ENCODE assay signal across 7 cellular contexts in genomic region chr1:15836772-15837669, GRCh38. TPM values are rescaled to one million over a fixed set of nuclear protein-coding genes. Genes with fewer than 3 reads are reported as not detected.
DNase-seq lines count a peak whose midpoint lies in the region; ATAC-seq and TF ChIP-seq lines count a peak whose summit lies in the region.

No MANE protein-coding gene starts in this region.

- H3K27me3 ChIP-seq in Loucy (ENCODE audit: insufficient read depth, low read length, poor library complexity, severe bottlenecking) = peaks cover 11% of the 10 kb centered on the region
- H3K27me3 ChIP-seq in spleen (replicated peaks in 1 of 7) = no peaks in the 10 kb centered on the region

- no peaks in the 10 kb centered on the region for H3K36me3 ChIP-seq in Loucy (ENCODE audit: insufficient read depth, low read length)
- H3K36me3 ChIP-seq in spleen = no peaks in the 10 kb centered on the region

- H2AFZ ChIP-seq in Loucy (ENCODE audit: low read length) = no peak overlapping the region

- no peaks in the 10 kb centered on the region for H3K9me3 ChIP-seq in Loucy (ENCODE audit: insufficient read depth, low read depth, low read length)
- no peaks in the 10 kb centered on the region for H3K9me3 ChIP-seq in spleen

- peak overlapping the region; percentile 100 for H3K9ac ChIP-seq in Loucy (ENCODE audit: low read depth, low read length, poor library complexity, severe bottlenecking)

- peaks cover 14% of the 10 kb centered on the region; the same call in 1 of the 2 replicates for H3F3A ChIP-seq in Loucy (ENCODE audit: low read depth)

- ATAC-seq in left ventricle myocardium superior = no peak
- ATAC-seq in GM19467 (IDR thresholded peaks at IDR 0.05; ENCODE audit: unreplicated experiment) = no peak
- ATAC-seq in HG03469 (IDR thresholded peaks at IDR 0.05; ENCODE audit: unreplicated experiment) = no peak

- H3K4me3 ChIP-seq in Loucy (ENCODE audit: low read length, poor library complexity, severe bottlenecking) (peak overlapping the region; percentile 89), spleen (peak overlapping the region; percentile 4 to 94 (median 74))

- H3K4me1 ChIP-seq in Loucy (ENCODE audit: insufficient read depth, low read length, poor library complexity, severe bottlenecking) (peaks cover 24% of the 10 kb centered on the region), spleen (peaks cover 5 to 42% (median 37%) of the 10 kb centered on the region in 6 donors)

- H3K79me2 ChIP-seq in Loucy (ENCODE audit: insufficient read depth, low read length) = peaks cover 53% of the 10 kb centered on the region

- H3K4me2 ChIP-seq in Loucy (ENCODE audit: low read depth, low read length, poor library complexity, severe bottlenecking) = peak overlapping the region; percentile 76

- peaks cover 3% of the 10 kb centered on the region for H4K20me1 ChIP-seq in Loucy (ENCODE audit: insufficient read depth, low read length, poor library complexity, severe bottlenecking)

- TF ChIP-seq CTCF in Loucy (conservative IDR thresholded peaks at IDR 0.05; ENCODE audit: low read length) (no peak), spleen (IDR thresholded peaks at IDR 0.05 in 8 of 11, conservative IDR thresholded peaks at IDR 0.05 in 3 of 11) (no peak)

- no peaks in the 10 kb centered on the region for H3K9me2 ChIP-seq in Loucy (replicated peaks; ENCODE audit: low read depth, low read length)

- H3K27ac ChIP-seq in spleen = peak overlapping the region; percentile 99 to 100 (median 100)

- intact Hi-C loops in left ventricle myocardium superior (cut with micrococcal nuclease) (loop anchor here (10.0 kb wide), 1 partner anchor 68 kb away; no protein-coding TSS in a partner anchor), spleen (cut with DNase I; ENCODE audit: low total_unique reads) (no loop called here)

- TF ChIP-seq POLR2A in spleen (IDR thresholded peaks at IDR 0.05) = no peak

- 20 to 52% (median 30%) methylated on average over 62 of the region's 62 CpGs for WGBS in spleen, 5 donors

- peak; percentile 10 for DNase-seq in activated T-cell treated with anti-CD3 and anti-CD28 coated beads for 1 hour (ENCODE audit: low read depth)
- DNase-seq in left ventricle myocardium superior = peak; percentile 64
- DNase-seq in spleen = peak; percentile 91
- DNase-seq in cerebellum (ENCODE audit: low spot score) = no peak

RNA-seq across cellular contexts. Expression of gene SPEN, which starts 10.5 kb away (rescaled TPM):
- total RNA-seq in left ventricle myocardium superior = 20.5 TPM
- total RNA-seq in spleen = 10 to 100 TPM; 54.1 to 75.9 (median 63.0) TPM
- polyA plus RNA-seq in spleen = 10 to 100 TPM in 1 of 3 donors, 1 to 10 TPM in 2; 8.0 to 14.1 (median 9.3) TPM
- total RNA-seq in cerebellum = 69.0 TPM

RNA-seq across cellular contexts. Expression of gene UQCRHL, which starts 29.6 kb away (rescaled TPM):
- total RNA-seq in left ventricle myocardium superior (6.0 TPM), spleen (1 to 10 TPM in 6 of 7 donors, under 1 TPM in 1; 0.67 to 2.6 (median 1.2) TPM), cerebellum (2.6 TPM)
- 1 to 10 TPM; 1.9 to 2.6 (median 2.4) TPM for polyA plus RNA-seq in spleen
